In the genomic region with DNA sequence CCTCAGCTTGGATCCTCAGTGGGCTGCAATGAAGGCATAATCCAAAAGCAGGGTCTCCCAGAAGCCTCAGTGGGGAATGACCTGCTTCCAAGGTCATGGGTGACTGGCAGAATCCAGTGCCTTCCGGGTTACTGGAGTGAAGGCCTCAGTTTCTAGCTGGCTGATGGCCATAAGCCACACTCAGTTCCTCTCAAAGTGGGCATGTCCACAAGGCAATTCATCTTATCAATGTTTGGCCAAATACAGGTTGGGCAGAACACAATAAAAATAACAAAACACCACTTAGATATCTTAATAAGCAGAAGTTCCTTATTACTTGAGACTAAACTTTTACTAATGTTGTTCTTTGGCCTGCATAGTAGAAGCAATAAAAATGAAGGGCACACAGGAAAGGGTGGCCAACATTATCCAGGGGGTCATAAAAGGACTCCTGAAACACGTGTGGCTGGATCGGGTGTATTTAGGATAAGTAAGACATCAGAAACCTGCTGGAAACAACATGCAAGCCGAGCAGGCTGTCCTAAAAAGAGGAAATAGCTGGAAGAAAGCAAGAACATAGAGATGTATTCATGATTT, we compare ENCODE assay signal across 23 cellular contexts. TPM values are rescaled to one million over a fixed set of nuclear protein-coding genes. Genes with fewer than 3 reads are reported as not detected.
"Had no signal": no experiment of that assay in that cellular context is flagged by ENCODE, and none has a peak within 500 bp of the region (broad histone marks: within the 10 kb centered on the region; RNA-seq: fewer than 3 reads in every experiment).

No MANE protein-coding gene starts in this region.

- DNase-seq: activated CD4-positive, alpha-beta T cell treated with anti-CD3 and anti-CD28 coated beads, Interleukin-2, amount 10 ng/mL, durations not matched to agents 24 days and 14 days; activated CD8-positive, alpha-beta T cell treated with anti-CD3 and anti-CD28 coated beads, Interleukin-2, amount 10 ng/mL, durations not matched to agents 7 days and 5 days; activated naive CD4-positive, alpha-beta T cell treated with Interleukin-2 at 50 U/mL for 16 hours; activated naive CD8-positive, alpha-beta T cell treated with anti-CD3 and anti-CD28 coated beads, Interleukin-2, amount 10 ng/mL, durations not matched to agents 7 days and 5 days; activated T-cell treated with anti-CD3 and anti-CD28 coated beads, Interleukin-2, amount 50 U/mL, for 24 hours; anterior cingulate cortex; caudate nucleus; endodermal cell; foreskin keratinocyte; glutamatergic neuron; hypothalamus; islet precursor cell; left lung; midbrain; right cardiac atrium; stimulated activated CD4-positive, alpha-beta T cell treated with anti-CD3 and anti-CD28 coated beads, Interleukin-15, amount 100 ng/mL, for 24 hours; stimulated activated CD4-positive, alpha-beta T cell treated with anti-CD3 and anti-CD28 coated beads, Interleukin-2, amount 100 ng/mL, for 48 hours; testis; upper lobe of right lung had no signal

- H3K36me3 ChIP-seq: left lung, prostate gland, upper lobe of right lung had no signal

- H3K4me3 ChIP-seq: left lung, prostate gland, testis, upper lobe of right lung had no signal

- H3K9me3 ChIP-seq: left lung, prostate gland, testis, upper lobe of right lung had no signal

- H3K4me1 ChIP-seq: prostate gland had no signal

- ATAC-seq: activated CD8-positive, alpha-beta T cell treated with anti-CD3 and anti-CD28 coated beads, Interleukin-2, amount 10 ng/mL, durations not matched to agents 7 days and 5 days; foreskin keratinocyte; left lung; right cardiac atrium; upper lobe of right lung had no signal

- H3K27ac ChIP-seq: epithelial cell of prostate, foreskin keratinocyte, left lung, prostate gland, testis, upper lobe of right lung had no signal

- H3K27me3 ChIP-seq: foreskin keratinocyte, left lung, testis, upper lobe of right lung had no signal

RNA-seq across cellular contexts. Expression of a gene that starts 19.6 kb away (rescaled TPM):
- total RNA-seq: activated CD4-positive, alpha-beta T cell treated with anti-CD3 and anti-CD28 coated beads, Interleukin-2, amount 10 ng/mL, durations not matched to agents 24 days and 14 days; activated CD8-positive, alpha-beta T cell treated with anti-CD3 and anti-CD28 coated beads, Interleukin-2, amount 10 ng/mL, durations not matched to agents 7 days and 5 days; activated naive CD8-positive, alpha-beta T cell treated with anti-CD3 and anti-CD28 coated beads, Interleukin-2, amount 10 ng/mL, durations not matched to agents 7 days and 5 days; activated T-helper 2 cell treated with anti-CD3 and anti-CD28 coated beads, Interferon-gamma antibody, Interleukin-2, Interleukin-4, amounts not matched to agents 10 μg/mL and 5 μg/mL and 100 μg/mL, durations not matched to agents 14 hours and 24 hours and 36 hours; T-helper 2 cell treated with Interferon-gamma antibody and Interleukin-4, amounts not matched to agents 100 ng/mL and 5 ng/mL, for 36 hours had no signal
